14 cellular contexts compared by ENCODE assay signal in genomic region chr13:32048816-32049215, GRCh38. TPM values are rescaled to one million over a fixed set of nuclear protein-coding genes. Genes with fewer than 3 reads are reported as not detected.
DNase-seq lines count a peak whose midpoint lies in the region; ATAC-seq, FAIRE-seq and TF ChIP-seq lines count a peak whose summit lies in the region.
"Had no signal": no experiment of that assay in that cellular context is flagged by ENCODE, and none has a peak within 500 bp of the region (broad histone marks: within the 10 kb centered on the region; RNA-seq: fewer than 3 reads in every experiment).

No MANE protein-coding gene starts in this region.

- H3K9me3 Mint-ChIP-seq in CD14-positive monocyte (peaks cover 0 to 4% (median 0%) of the 10 kb centered on the region in 7 donors), H9 (no peaks in the 10 kb centered on the region)

- no peak overlapping the region for H3K9ac ChIP-seq in H9 (ENCODE audit: extremely low read depth, insufficient read length, low read length)
- no peak overlapping the region for H3K9ac ChIP-seq in HepG2 (ENCODE audit: insufficient read depth, low read depth, low read length)

- H3K36me3 Mint-ChIP-seq in CD14-positive monocyte (peaks cover 9 to 21% of the 10 kb centered on the region in 2 donors), H9 (ENCODE audit: insufficient read depth in 1 of 3, low read depth in 3 of 3) (peaks cover 0 to 2% (median 0%) of the 10 kb centered on the region in 3 experiments; a peak in 1 of 7 replicates)
- H3K36me3 Mint-ChIP-seq: naive B cell had no signal

- no peak overlapping the region for H4K91ac ChIP-seq in H9 (ENCODE audit: insufficient read length, low read depth, low read length)

- H4K20me1 ChIP-seq in H9 (ENCODE audit: control insufficient read depth, insufficient read depth, insufficient read length) (no peaks in the 10 kb centered on the region), PC-9 (ENCODE audit: insufficient read depth) (no peaks in the 10 kb centered on the region), HepG2 (ENCODE audit: insufficient read depth, low read length) (no peaks in the 10 kb centered on the region)

- H3K4ac ChIP-seq in H9 (ENCODE audit: low read depth, low read length): no peak overlapping the region

- H3K9me2 ChIP-seq in PC-9 (ENCODE audit: insufficient read depth): no peaks in the 10 kb centered on the region; the same call in 1 of the 2 replicates

- H3K27me3 Mint-ChIP-seq in CD14-positive monocyte (ENCODE audit: low read depth in 3 of 3) (peaks cover 0 to 3% (median 0%) of the 10 kb centered on the region in 3 donors), H9 (ENCODE audit: low read depth) (no peaks in the 10 kb centered on the region)
- H3K27me3 Mint-ChIP-seq: naive B cell had no signal

- no peak overlapping the region for H3T11ph ChIP-seq in H9 (ENCODE audit: low read length)

- no peak overlapping the region for H2BK15ac ChIP-seq in H9 (ENCODE audit: low read depth, low read length)

- H2BK5ac ChIP-seq in H9 (ENCODE audit: insufficient read length, low read length): no peak overlapping the region

- BruUV-seq in PC-9 (replicated peaks; lab: Mats Ljungman, UMichigan) (no TSS peak), HepG2 (replicated peaks; lab: Mats Ljungman, UMichigan) (no TSS peak)

- ATAC-seq in HepG2 (peak; percentile 27; the same call in 1 of the 3 replicates), GM21390 (IDR thresholded peaks at IDR 0.05; ENCODE audit: unreplicated experiment) (no peak)

- TF ChIP-seq POLR2A in HepG2 (IDR thresholded peaks at IDR 0.05; ENCODE audit: insufficient read depth in 1 of 2, low read depth in 2 of 2, low read length in 2 of 2): no peak

- H3K79me2 ChIP-seq in H9 (ENCODE audit: insufficient read depth, low read length) (no peaks in the 10 kb centered on the region), PC-9 (ENCODE audit: low read depth) (no peaks in the 10 kb centered on the region), HepG2 (ENCODE audit: insufficient read depth, low read length) (peaks cover 12% of the 10 kb centered on the region)

- H3K4me1 ChIP-seq in H9 (ENCODE audit: insufficient read depth, low read length): peaks cover 4% of the 10 kb centered on the region; the same call in 1 of the 2 replicates
- peaks cover 15% of the 10 kb centered on the region for H3K4me1 ChIP-seq in PC-9 (replicated peaks; ENCODE audit: insufficient read depth)
- H3K4me1 ChIP-seq in HepG2 (ENCODE audit: insufficient read depth, low read length): peaks cover 52% of the 10 kb centered on the region

- H2AK5ac ChIP-seq in H9 (ENCODE audit: insufficient read length, low read length): no peak overlapping the region

- in situ Hi-C loops in HepG2 (cut with HindIII; ENCODE audit: extremely low pct_ligation_motif_present, low pct_unique_long_range_greater_than_20kb): loop anchor here (25.0 kb wide), 2 partner anchors 88 to 388 kb away; partner anchors contain the start of gene N4BP2L1

- POLR2A ChIA-PET in PC-9 (lab: Charles Lee; ENCODE audit: unreplicated experiment) (no interaction called here), HepG2 (lab: Yijun Ruan, JAX) (interaction anchor here (1.0 kb wide), 2 partner anchors 11 to 206 kb away, joined by 3 to 4 read pairs; no protein-coding TSS in a partner anchor)

- H3K27ac ChIP-seq in H9 (ENCODE audit: insufficient read length, low read depth, low read length) (no peak overlapping the region), PC-9 (peak overlapping the region; percentile 18; the same call in 1 of the 2 replicates), HepG2 (ENCODE audit: extremely low read length, insufficient read depth, low read length) (peak overlapping the region; percentile 16)
- H3K27ac ChIP-seq: esophagus muscularis mucosa, skin epidermis had no signal

- H4K5ac ChIP-seq in H9 (ENCODE audit: insufficient read length, low read depth, low read length): no peak overlapping the region

- H3K4me1 Mint-ChIP-seq in CD14-positive monocyte (peaks cover 62% of the 10 kb centered on the region), H9 (peaks cover 26 to 27% of the 10 kb centered on the region in 2 experiments)

- H3K27ac Mint-ChIP-seq in CD14-positive monocyte: peak overlapping the region; percentile 21 to 89 (median 63)
- H3K27ac Mint-ChIP-seq in H9: peak overlapping the region in 2 of 3 experiments; percentile 10 to 46; a peak in 2 of 7 replicates

- H3K4me3 ChIP-seq in PC-9 (no peak overlapping the region), HepG2 (replicated peaks in 1 of 3; ENCODE audit: insufficient read depth in 1 of 3, low read depth in 2 of 3, low read length in 3 of 3) (no peak overlapping the region)
- H3K4me3 ChIP-seq: esophagus muscularis mucosa, skin epidermis had no signal

- no peak for FAIRE-seq in HepG2 (lab: Jason Lieb, UNC)
- FAIRE-seq: TTC549 had no signal

- no peak for TF ChIP-seq RAD21 in HepG2 (CRISPR knock-in tag; IDR thresholded peaks at IDR 0.05)

- no peak overlapping the region for H3K56ac ChIP-seq in H9 (ENCODE audit: insufficient read length, low read depth, low read length)

- TF ChIP-seq EP300 in HepG2 (IDR thresholded peaks at IDR 0.05; ENCODE audit: low read depth in 2 of 2, low read length in 2 of 2): peak in 1 of 2 experiments; percentile 10; a peak in 1 of 4 replicates
- 0 out of 2 replicates have a peak, but pooled peaks have one; percentile 38 for TF ChIP-seq EP300 in HepG2 (CRISPR knock-in tag; IDR thresholded peaks at IDR 0.05; ENCODE audit: borderline replicate concordance)

- H3K4me3 Mint-ChIP-seq in CD14-positive monocyte: peak overlapping the region in 1 of 2 donors; percentile 59
- no peak overlapping the region for H3K4me3 Mint-ChIP-seq in H9
- H3K4me3 Mint-ChIP-seq: naive B cell had no signal

- H3K23me2 ChIP-seq in H9 (ENCODE audit: insufficient read length, low read depth, low read length, poor library complexity, severe bottlenecking): no peaks in the 10 kb centered on the region

- DNase-seq in CD14-positive monocyte (ENCODE audit: low spot score): no peak
- DNase-seq in H9: no peak
- peak in 1 of 2 experiments; percentile 69 for DNase-seq in PC-9
- peak; percentile 43 for DNase-seq in HepG2 (ENCODE audit: low spot score)
- no peak for DNase-seq in midbrain (lab: John Stamatoyannopoulos, UW)
- DNase-seq in stimulated activated CD4-positive, alpha-beta T cell treated with anti-CD3 and anti-CD28 coated beads, Interleukin-4, amount 100 ng/mL, for 24 hours: no peak
- DNase-seq in central memory CD4-positive, alpha-beta T cell: no peak
- DNase-seq: activated T-cell treated with anti-CD3 and anti-CD28 coated beads, Interleukin-2, amount 50 U/mL, for 1 hour; naive B cell; NCI-H1694 had no signal

- H3K9me3 ChIP-seq in H9 (ENCODE audit: control insufficient read depth, low read depth, low read length) (no peaks in the 10 kb centered on the region), PC-9 (ENCODE audit: insufficient read depth, low read depth) (no peaks in the 10 kb centered on the region), HepG2 (ENCODE audit: low read length) (no peaks in the 10 kb centered on the region)
- H3K9me3 ChIP-seq: esophagus muscularis mucosa had no signal

- H2BK120ac ChIP-seq in H9 (ENCODE audit: low read depth, low read length, poor library complexity, severe bottlenecking): no peak overlapping the region

- no peaks in the 10 kb centered on the region for H3K36me3 ChIP-seq in PC-9 (ENCODE audit: low read depth)
- no peaks in the 10 kb centered on the region for H3K36me3 ChIP-seq in HepG2 (replicated peaks in 1 of 2; ENCODE audit: control insufficient read depth in 1 of 2, insufficient read depth in 2 of 2, low read length in 2 of 2)
- H3K36me3 ChIP-seq: esophagus muscularis mucosa had no signal

- H2AFZ ChIP-seq in H9 (ENCODE audit: low read length) (no peak overlapping the region), PC-9 (no peak overlapping the region; the same call in 1 of the 2 replicates), HepG2 (ENCODE audit: low read length) (no peak overlapping the region)

- H2BK20ac ChIP-seq in H9 (ENCODE audit: low read depth, low read length, poor library complexity, severe bottlenecking): no peak overlapping the region

- no peak overlapping the region for H4K8ac ChIP-seq in H9 (replicated peaks; ENCODE audit: insufficient read length, low read depth, low read length)

- intact Hi-C loops in CD14-positive monocyte (cut with micrococcal nuclease): no loop called here
- intact Hi-C loops in PC-9 (cut with micrococcal nuclease; ENCODE audit: unreplicated experiment): no loop called here
- intact Hi-C loops in HepG2 (cut with micrococcal nuclease; ENCODE audit: unreplicated experiment): no loop called here

- H3K4me2 ChIP-seq in H9 (ENCODE audit: insufficient read depth, insufficient read length, low read length): no peak overlapping the region
- peak overlapping the region; percentile 3; the same call in 1 of the 2 replicates for H3K4me2 ChIP-seq in PC-9
- peak overlapping the region; percentile 9; the same call in 1 of the 2 replicates for H3K4me2 ChIP-seq in HepG2 (ENCODE audit: low read depth, low read length)

- no peaks in the 10 kb centered on the region; the same call in 1 of the 2 replicates for H3F3A ChIP-seq in PC-9 (ENCODE audit: insufficient read depth, low read depth)

- H3K27me3 ChIP-seq in H9 (ENCODE audit: insufficient read depth, low read length) (no peaks in the 10 kb centered on the region), PC-9 (ENCODE audit: insufficient read depth, low read depth) (no peaks in the 10 kb centered on the region), HepG2 (ENCODE audit: control insufficient read depth in 1 of 2, insufficient read depth in 2 of 2, low read length in 2 of 2) (no peaks in the 10 kb centered on the region)
- H3K27me3 ChIP-seq: esophagus muscularis mucosa had no signal

- no peak overlapping the region for H3K18ac ChIP-seq in H9 (ENCODE audit: insufficient read length, low read depth, low read length)

- TF ChIP-seq CTCF in CD14-positive monocyte (IDR thresholded peaks at IDR 0.05): no peak
- no peak for TF ChIP-seq CTCF in H9 (conservative IDR thresholded peaks at IDR 0.05)
- no peak for TF ChIP-seq CTCF in PC-9 (conservative IDR thresholded peaks at IDR 0.05)
- no peak for TF ChIP-seq CTCF in HepG2 (CRISPR knock-in tag; IDR thresholded peaks at IDR 0.05)

- no peak overlapping the region for H3K23ac ChIP-seq in H9 (ENCODE audit: insufficient read length, low read depth, low read length)

- H3K79me1 ChIP-seq in H9 (ENCODE audit: insufficient read depth, low read depth, low read length, poor library complexity, severe bottlenecking): no peaks in the 10 kb centered on the region

- H2BK12ac ChIP-seq in H9 (ENCODE audit: insufficient read length, low read depth, low read length): no peak overlapping the region

- H3K14ac ChIP-seq in H9 (ENCODE audit: insufficient read depth, low read length): no peak overlapping the region

- CTCF ChIA-PET in PC-9 (lab: Charles Lee) (no interaction called here), HepG2 (lab: Yijun Ruan, JAX; ENCODE audit: low intra/inter-chr PET ratio, low total read pairs) (no interaction called here)

RNA-seq across cellular contexts. Expression of gene FRY, which starts 17.2 kb away (rescaled TPM):
- polyA plus RNA-seq in CD14-positive monocyte: 1 to 10 TPM; 3.9 to 5.0 TPM
- total RNA-seq in H9 (2021): 4.8 and 5.2 TPM in 2 replicates
- 4.7 and 5.2 TPM in 2 replicates for total RNA-seq in PC-9 (2021)
- 8.2 and 14.8 TPM in 2 replicates for total RNA-seq in HepG2 (2016; rRNA removed; fragmentation: Illumina TruSeq; extraction: Trizol)
- 0.79 and 2.0 TPM in 2 replicates for total RNA-seq in HepG2 (2016; cell fraction: cytosol; rRNA removed; fragmentation: Illumina TruSeq; extraction: Trizol; ENCODE audit: low read depth)
- 8.5 and 12.8 TPM in 2 replicates for total RNA-seq in HepG2 (2016; cell fraction: insoluble cytoplasmic fraction; rRNA removed; fragmentation: Illumina TruSeq; extraction: Trizol)
- total RNA-seq in HepG2 (2016; cell fraction: membrane; rRNA removed; fragmentation: Illumina TruSeq; extraction: Trizol): 3.9 and 4.5 TPM in 2 replicates
- 17.8 and 23.0 TPM in 2 replicates for total RNA-seq in HepG2 (2016; cell fraction: nucleus; rRNA removed; fragmentation: Illumina TruSeq; extraction: Trizol)
- polyA plus RNA-seq in HepG2 (2011; rRNA removed): 13.1 and 14.6 TPM in 2 replicates
- polyA plus RNA-seq in HepG2 (2011; cell fraction: cytosol; rRNA removed): 9.9 and 10.4 TPM in 2 replicates
- polyA plus RNA-seq in HepG2 (2011; cell fraction: nucleus; rRNA removed): 29.4 and 34.8 TPM in 2 replicates
- 9.7 and 12.6 TPM in 2 replicates for polyA plus RNA-seq in HepG2 (2012)
- 0.15 and 0.58 TPM in 2 replicates for polyA plus RNA-seq in HepG2 (2016; cell fraction: cytosol; fragmentation: Illumina TruSeq; extraction: Trizol; ENCODE audit: low read depth)
- 5.1 and 9.9 TPM in 2 replicates for polyA plus RNA-seq in HepG2 (2016; cell fraction: insoluble cytoplasmic fraction; fragmentation: Illumina TruSeq; extraction: Trizol; ENCODE audit: low read depth)
- polyA plus RNA-seq in HepG2 (2016; cell fraction: membrane; fragmentation: Illumina TruSeq; extraction: Trizol; ENCODE audit: low read depth): 0.74 and 1.2 TPM in 2 replicates
- 12.9 and 13.2 TPM in 2 replicates for polyA plus RNA-seq in HepG2 (2016; cell fraction: nucleus; fragmentation: Illumina TruSeq; extraction: Trizol; ENCODE audit: insufficient read depth, low read depth)
- polyA minus RNA-seq in HepG2 (2011; rRNA and poly(A)+ RNA removed; ENCODE audit: low replicate concordance): 0.94 and 34.8 TPM in 2 replicates
- 19.9 and 22.5 TPM in 2 replicates for polyA minus RNA-seq in HepG2 (2011; cell fraction: cytosol; rRNA and poly(A)+ RNA removed)
- polyA minus RNA-seq in HepG2 (2011; cell fraction: nucleus; rRNA and poly(A)+ RNA removed): 96.2 and 115 TPM in 2 replicates
